ENCODE assay signal across 8 cellular contexts in genomic region chr19:57527136-57527881, GRCh38.
DNase-seq lines count a peak whose midpoint lies in the region; ATAC-seq lines count a peak whose summit lies in the region.

ZNF549 (plus strand) TSS chr19:57527356; CDS start chr19:57527574, 218 bp downstream.

- H3K4me3 ChIP-seq in iPS-18a (ENCODE audit: low read length) (peak within 1 kb of the TSS; percentile 97), skeletal muscle cell (ENCODE audit: low read depth, low read length) (peak within 1 kb of the TSS; percentile 89)

- H3K9ac ChIP-seq in iPS-18a (ENCODE audit: low read length), result peak within 1 kb of the TSS; percentile 90

- H3K9me3 ChIP-seq in iPS-18a (ENCODE audit: control insufficient read depth, low read depth, low read length), result no peaks in the 10 kb centered on the region

- H3K4me1 ChIP-seq in iPS-18a (ENCODE audit: control insufficient read depth, low read depth, low read length), result peaks cover 6% of the 10 kb centered on the region

- no peaks in the 10 kb centered on the region for H3K27me3 ChIP-seq in iPS-18a (ENCODE audit: control insufficient read depth, insufficient read depth, low read length)

- DNase-seq in NCI-H2029 treated with DMSO at 0.1 percent for 48 hours (lab: John Stamatoyannopoulos, UW) (peak; percentile 71), UCSD-AML1 (lab: John Stamatoyannopoulos, UW; ENCODE audit: unreplicated experiment) (peak; percentile 86), brain pericyte (ENCODE audit: low read depth, low spot score) (peak; percentile 67), skeletal muscle cell (ENCODE audit: low read depth) (peak; percentile 70), NK-92 (lab: John Stamatoyannopoulos, UW; ENCODE audit: unreplicated experiment) (no peak)

- peak within 1 kb of the TSS; percentile 68 for H3K27ac ChIP-seq in iPS-18a (ENCODE audit: low read length)

- ATAC-seq in GM18499 (IDR thresholded peaks at IDR 0.05; ENCODE audit: insufficient read depth, unreplicated experiment) (peak; percentile 88), HG02938 (IDR thresholded peaks at IDR 0.05; ENCODE audit: unreplicated experiment) (peak; percentile 98)

- H3K36me3 ChIP-seq in iPS-18a (ENCODE audit: control insufficient read depth, low read depth, low read length), result peaks cover 6% of the 10 kb centered on the region
